In genomic region chr2:167972746-167973145, GRCh38 we compare ENCODE assay signal across 21 cellular contexts.
A peak's percentile ranks its signal among the peaks of the same experiment; 100 is the strongest.
DNase-seq lines count a peak whose midpoint lies in the region; ATAC-seq and TF ChIP-seq lines count a peak whose summit lies in the region.
"Had no signal": no experiment of that assay in that cellular context is flagged by ENCODE, and none has a peak within 500 bp of the region (broad histone marks: within the 10 kb centered on the region; RNA-seq: fewer than 3 reads in every experiment).

No MANE protein-coding gene starts in this region.

- CTCF ChIA-PET in A673 (lab: Charles Lee) = no interaction called here

- TF ChIP-seq CTCF in endodermal cell (conservative IDR thresholded peaks at IDR 0.05) = no peak
- no peak for TF ChIP-seq CTCF in nephron progenitor cell (IDR thresholded peaks at IDR 0.05)
- no peak for TF ChIP-seq CTCF in A673 (conservative IDR thresholded peaks at IDR 0.05; ENCODE audit: low read depth, low read length)

- H3K27ac Mint-ChIP-seq in endodermal cell = no peak overlapping the region
- H3K27ac Mint-ChIP-seq in nephron progenitor cell = no peak overlapping the region
- H3K27ac Mint-ChIP-seq: CD14-positive monocyte; CD4-positive, alpha-beta T cell; CD8-positive, alpha-beta memory T cell; GM23338; H9; HFFc6 had no signal

- H3K9ac ChIP-seq in endodermal cell (ENCODE audit: extremely low read depth, low read length, poor library complexity, severe bottlenecking) = no peak overlapping the region
- H3K9ac ChIP-seq: BLaER1 treated with 17β-estradiol and CSF1 and Interleukin-3, amounts not matched to agents 10 nM and 100 nM had no signal

- DNase-seq in DMS53 (lab: John Stamatoyannopoulos, UW) = peak; percentile 12
- DNase-seq in DMS53 treated with DMSO at 0.1 percent for 48 hours (lab: John Stamatoyannopoulos, UW; ENCODE audit: unreplicated experiment) = no peak
- DNase-seq in endodermal cell = no peak
- peak; percentile 16 for DNase-seq in nephron progenitor cell
- DNase-seq in A673 (ENCODE audit: low spot score) = no peak
- DNase-seq: ACHN; AML-193; BE2C; CD4-positive, alpha-beta T cell; CD8-positive, alpha-beta memory T cell; DMS 273 treated with DMSO at 0.1 percent for 48 hours; DMS79; GF-D8; H9; HFFc6 had no signal

- H3K27ac ChIP-seq in endodermal cell (ENCODE audit: low read depth, low read length) (no peak overlapping the region), A673 (ENCODE audit: low read depth, low read length, poor library complexity, severe bottlenecking) (no peak overlapping the region)
- H3K27ac ChIP-seq: 22Rv1; BLaER1 treated with 17β-estradiol and CSF1 and Interleukin-3, amounts not matched to agents 10 nM and 100 nM had no signal

- H3K27me3 ChIP-seq in endodermal cell (ENCODE audit: control insufficient read depth, insufficient read depth, low read length, poor library complexity, severe bottlenecking) (no peaks in the 10 kb centered on the region), A673 (replicated peaks; ENCODE audit: insufficient read depth, low read depth, low read length, poor library complexity) (no peaks in the 10 kb centered on the region)
- H3K27me3 ChIP-seq: BE2C; BLaER1 treated with 17β-estradiol and CSF1 and Interleukin-3, amounts not matched to agents 10 nM and 100 nM had no signal

- H3K27me3 Mint-ChIP-seq in endodermal cell (ENCODE audit: insufficient read depth) = no peaks in the 10 kb centered on the region
- H3K27me3 Mint-ChIP-seq in nephron progenitor cell (ENCODE audit: low read depth, poor library complexity) = peaks cover 1% of the 10 kb centered on the region
- H3K27me3 Mint-ChIP-seq: CD4-positive, alpha-beta T cell had no signal

- peak overlapping the region; percentile 64 for H3K4me3 ChIP-seq in endodermal cell (ENCODE audit: low read length)
- no peak overlapping the region for H3K4me3 ChIP-seq in A673 (ENCODE audit: low read depth, low read length, poor library complexity, severe bottlenecking)
- H3K4me3 ChIP-seq: GM23338 had no signal

- H3K36me3 Mint-ChIP-seq in endodermal cell (ENCODE audit: low read depth) = peaks cover 47% of the 10 kb centered on the region
- peaks cover 79% of the 10 kb centered on the region for H3K36me3 Mint-ChIP-seq in nephron progenitor cell (ENCODE audit: low read depth)

- ATAC-seq in HG02588 (IDR thresholded peaks at IDR 0.05; ENCODE audit: unreplicated experiment) = no peak
- ATAC-seq: GM23338, HCT116 had no signal

- H3K36me3 ChIP-seq in endodermal cell (ENCODE audit: control insufficient read depth, insufficient read depth, low read length) (peaks cover 6% of the 10 kb centered on the region), A673 (ENCODE audit: insufficient read depth, low read length, poor library complexity, severe bottlenecking) (no peaks in the 10 kb centered on the region)
- H3K36me3 ChIP-seq: BE2C had no signal

- POLR2A ChIA-PET in A673 (lab: Charles Lee; ENCODE audit: low non-redundant PET) = no interaction called here

- H3K4me1 ChIP-seq in endodermal cell (ENCODE audit: control insufficient read depth, insufficient read depth, low read length) (no peaks in the 10 kb centered on the region), A673 (ENCODE audit: insufficient read depth, low read length, poor library complexity, severe bottlenecking) (no peaks in the 10 kb centered on the region)
- H3K4me1 ChIP-seq: BE2C; BLaER1 treated with 17β-estradiol and CSF1 and Interleukin-3, amounts not matched to agents 10 nM and 100 nM had no signal

- H3K9me3 ChIP-seq in endodermal cell (ENCODE audit: control insufficient read depth, low read length) = peaks cover 63% of the 10 kb centered on the region
- peaks cover 11% of the 10 kb centered on the region for H3K9me3 ChIP-seq in A673 (ENCODE audit: low read depth, low read length, poor library complexity, severe bottlenecking)
- H3K9me3 ChIP-seq: BE2C had no signal

- H3K4me1 Mint-ChIP-seq in endodermal cell = no peaks in the 10 kb centered on the region
- H3K4me1 Mint-ChIP-seq in nephron progenitor cell = peaks cover 9% of the 10 kb centered on the region
- H3K4me1 Mint-ChIP-seq: CD14-positive monocyte, GM23338 had no signal

- BruUV-seq in A673 (replicated peaks; lab: Mats Ljungman, UMichigan) = no TSS peak

- H3K9me3 Mint-ChIP-seq in endodermal cell (peaks cover 69% of the 10 kb centered on the region), nephron progenitor cell (peaks cover 76% of the 10 kb centered on the region)

- H3K4me3 Mint-ChIP-seq in endodermal cell (no peak overlapping the region), nephron progenitor cell (no peak overlapping the region)
- H3K4me3 Mint-ChIP-seq: CD14-positive monocyte; CD4-positive, alpha-beta T cell; CD8-positive, alpha-beta memory T cell; GM23338; H9; HFFc6 had no signal

- intact Hi-C loops in A673 (cut with micrococcal nuclease; ENCODE audit: unreplicated experiment) = no loop called here

Comparison
In these comparisons a context has a peak if more than half of its experiments do, and no peak if none do; other contexts are left out.
1. DNase-seq: peak in DMS53 (single experiment) and nephron progenitor cell (single experiment); none in DMS53 treated with DMSO at 0.1 percent for 48 hours (single experiment), endodermal cell (single experiment) and A673 (single experiment).